In the genomic region with DNA sequence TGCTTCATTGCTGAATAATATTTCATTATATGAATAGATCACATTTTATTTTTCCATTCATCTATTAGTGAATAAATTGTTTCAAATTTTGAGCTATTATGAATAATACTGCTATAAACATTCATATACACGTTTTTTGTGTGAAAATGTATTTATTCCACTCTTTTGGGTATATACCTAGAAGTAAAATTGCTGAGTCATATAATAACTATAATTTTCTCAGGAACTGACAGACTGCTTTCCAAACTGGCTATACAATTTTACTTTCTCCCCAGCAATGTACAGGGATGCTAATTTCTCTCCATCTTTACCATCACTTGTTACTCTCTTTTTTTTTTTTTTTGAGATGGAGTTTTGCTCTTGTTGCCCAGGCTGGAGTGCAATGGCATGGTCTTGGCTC, we compare ENCODE assay signal across 26 cellular contexts.
"Had no signal": no experiment of that assay in that cellular context is flagged by ENCODE, and none has a peak within 500 bp of the region (broad histone marks: within the 10 kb centered on the region; RNA-seq: fewer than 3 reads in every experiment).

No MANE protein-coding gene starts in this region.

- H3K27ac ChIP-seq: colonic mucosa, epithelial cell of prostate, esophagus squamous epithelium, gastrocnemius medialis, heart right ventricle, left lung, lower lobe of right lung had no signal

- H3K4me1 ChIP-seq: colonic mucosa, esophagus squamous epithelium, gastrocnemius medialis, heart right ventricle, left lung, lower lobe of right lung had no signal

- H3K9me3 ChIP-seq: colonic mucosa, esophagus squamous epithelium, gastrocnemius medialis, mucosa of descending colon had no signal

- ATAC-seq: effector memory CD8-positive, alpha-beta T cell; esophagus mucosa; gastrocnemius medialis; heart right ventricle; left cardiac atrium; left lung; left ventricle myocardium superior; lower lobe of right lung; mucosa of descending colon had no signal

- FAIRE-seq: endometrium, islet of Langerhans, keratinocyte had no signal

- H3K36me3 ChIP-seq: colonic mucosa, esophagus squamous epithelium, gastrocnemius medialis, heart right ventricle, left lung, lower lobe of right lung had no signal

- H3K27me3 ChIP-seq: colonic mucosa, esophagus squamous epithelium, gastrocnemius medialis, heart right ventricle, left lung had no signal

- H3K4me3 ChIP-seq: colonic mucosa, esophagus squamous epithelium, gastrocnemius medialis, heart right ventricle, left lung, lower lobe of right lung, mucosa of descending colon had no signal

- DNase-seq: colonic mucosa; cortex of kidney; effector CD8-positive, alpha-beta T cell; effector memory CD8-positive, alpha-beta T cell; endodermal cell; erythroblast; esophagus squamous epithelium; foreskin fibroblast; foreskin melanocyte; gastrocnemius medialis; glutamatergic neuron; head of caudate nucleus; heart right ventricle; hippocampal formation; left cardiac atrium; left lung; left ventricle myocardium superior; lower lobe of right lung; mesenchymal stem cell; mucosa of descending colon; naive B cell had no signal
